Comparison of ENCODE assay signal across 33 cellular contexts in the genomic region with DNA sequence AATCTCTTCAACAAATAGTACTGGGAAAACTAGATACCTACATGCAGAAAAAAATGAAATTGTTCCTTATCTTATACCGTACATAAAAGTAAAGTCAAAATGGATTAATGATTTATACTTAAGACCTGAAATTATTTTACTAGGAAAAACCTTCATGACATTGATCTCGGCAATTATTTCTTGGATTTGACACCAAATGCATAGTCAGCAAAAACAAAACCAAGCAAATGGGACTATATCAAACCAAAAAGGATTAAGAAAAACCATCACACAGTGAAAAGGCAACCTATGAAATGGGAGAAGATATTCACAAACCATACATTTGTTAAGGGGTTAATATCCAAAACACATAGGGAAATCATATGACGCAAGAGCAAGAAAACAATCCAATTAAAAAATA.
"Had no signal": no experiment of that assay in that cellular context is flagged by ENCODE, and none has a peak within 500 bp of the region (broad histone marks: within the 10 kb centered on the region; RNA-seq: fewer than 3 reads in every experiment).

No MANE protein-coding gene starts in this region.

- FAIRE-seq: astrocyte, TTC549 had no signal

- H3K4me1 ChIP-seq: adrenal gland, body of pancreas, breast epithelium had no signal

- H3K36me3 ChIP-seq: adrenal gland, brain microvascular endothelial cell, breast epithelium had no signal

- H3K27me3 ChIP-seq: adrenal gland, body of pancreas, brain microvascular endothelial cell, breast epithelium had no signal

- H3K4me3 ChIP-seq: adrenal gland, body of pancreas, breast epithelium had no signal

- ATAC-seq: activated CD8-positive, alpha-beta T cell treated with anti-CD3 and anti-CD28 coated beads for 36 hours; activated naive CD4-positive, alpha-beta T cell treated with anti-CD3 and anti-CD28 coated beads, Interleukin-2, amount 50 U/mL, for 72 hours; activated T-cell treated with anti-CD3 and anti-CD28 coated beads, Interleukin-2, amount 50 U/mL, for 4 hours; activated T-cell treated with anti-CD3 and anti-CD28 coated beads, Interleukin-2, amount 50 U/mL, for 72 hours; activated T-helper 17 cell treated with anti-CD3 and anti-CD28 coated beads, Interleukin-2, amount 50 U/mL, for 72 hours; body of pancreas had no signal

- DNase-seq: activated B cell treated with CpG ODN at 0.5 μM for 24 hours; activated CD4-positive, alpha-beta memory T cell treated with anti-CD3 and anti-CD28 coated beads for 36 hours; activated CD4-positive, alpha-beta T cell treated with anti-CD3 and anti-CD28 coated beads for 4 hours; activated CD4-positive, alpha-beta T cell treated with anti-CD3 and anti-CD28 coated beads, Interleukin-2, amount 10 ng/mL, durations not matched to agents 24 days and 14 days; activated CD4-positive, alpha-beta T cell treated with anti-CD3 and anti-CD28 coated beads, Interleukin-2, amount 50 U/mL, for 1 hour; activated CD4-positive, alpha-beta T cell treated with anti-CD3 and anti-CD28 coated beads, Interleukin-2, amount 50 U/mL, for 4 hours; activated CD4-positive, CD25-positive, alpha-beta regulatory T cell treated with anti-CD3 and anti-CD28 coated beads, Interleukin-2, amount 50 U/mL, for 72 hours; activated CD8-positive, alpha-beta memory T cell treated with anti-CD3 and anti-CD28 coated beads, Interleukin-2, amount 50 U/mL, for 4 hours; activated CD8-positive, alpha-beta T cell treated with anti-CD3 and anti-CD28 coated beads for 36 hours; activated effector memory CD4-positive, alpha-beta T cell treated with anti-CD3 and anti-CD28 coated beads, Interleukin-2, amount 50 U/mL, for 16 hours; activated gamma-delta T cell treated with Interleukin-2 at 50 U/mL for 16 hours; activated naive CD4-positive, alpha-beta T cell; activated naive CD4-positive, alpha-beta T cell treated with anti-CD3 and anti-CD28 coated beads for 36 hours; activated naive CD4-positive, alpha-beta T cell treated with anti-CD3 and anti-CD28 coated beads, Interleukin-2, amount 50 U/mL, for 16 hours; activated naive CD8-positive, alpha-beta T cell treated with anti-CD3 and anti-CD28 coated beads for 36 hours; activated T-cell treated with anti-CD3 and anti-CD28 coated beads for 4 hours; activated T-cell treated with anti-CD3 and anti-CD28 coated beads, Interleukin-2, amount 50 U/mL, for 1 hour; activated T-cell treated with anti-CD3 and anti-CD28 coated beads, Interleukin-2, amount 50 U/mL, for 4 hours; activated T-cell treated with anti-CD3 and anti-CD28 coated beads, Interleukin-2, amount 50 U/mL, for 72 hours; adrenal gland; amniotic stem cell; aorta; body of pancreas; brain microvascular endothelial cell; central memory CD4-positive, alpha-beta T cell; T-helper 2 cell; T-helper 9 cell had no signal

- H3K9me3 ChIP-seq: adrenal gland, body of pancreas had no signal

- H3K27ac ChIP-seq: adrenal gland, body of pancreas, brain microvascular endothelial cell, breast epithelium, VCaP had no signal
